ENCODE assay signal across 15 cellular contexts in the genomic region with DNA sequence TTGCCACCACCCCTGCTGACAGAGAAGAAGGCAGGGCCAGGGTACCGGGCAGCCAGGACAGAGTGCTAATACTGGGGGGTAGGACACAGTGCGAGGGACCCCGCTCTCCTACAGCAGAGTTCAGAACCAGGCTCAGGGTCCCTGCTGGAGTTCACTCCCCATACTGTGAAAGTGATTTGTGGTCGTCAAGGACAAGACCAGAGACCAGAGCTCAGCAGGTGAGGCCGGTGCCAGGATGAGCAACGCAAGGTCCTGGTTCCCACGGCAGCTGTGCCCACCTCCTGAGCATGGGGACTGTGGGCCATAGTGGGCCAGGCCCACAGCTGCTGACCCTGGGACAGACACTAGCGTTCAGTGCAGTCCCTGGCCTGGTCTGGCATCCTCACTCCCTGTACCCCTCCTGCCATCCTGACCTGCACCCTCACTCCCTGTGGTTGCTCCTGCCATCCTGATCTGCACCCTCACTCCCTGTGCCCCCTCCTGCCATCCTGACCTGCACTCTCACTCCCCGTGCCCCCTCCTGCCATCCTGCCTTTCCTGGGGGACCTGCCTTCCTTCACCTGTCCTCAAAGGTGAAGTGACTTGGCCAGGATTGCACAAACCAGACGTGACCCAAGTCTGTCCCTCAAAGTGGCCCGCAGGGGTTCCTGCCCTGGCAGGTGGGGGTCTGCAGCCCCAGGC.
"Had no signal": no experiment of that assay in that cellular context is flagged by ENCODE, and none has a peak within 500 bp of the region (broad histone marks: within the 10 kb centered on the region; RNA-seq: fewer than 3 reads in every experiment).

No MANE protein-coding gene starts in this region.

- H3K27ac Mint-ChIP-seq: nephron had no signal

- H3K4me1 ChIP-seq: body of pancreas, vagina had no signal

- H3K9me3 Mint-ChIP-seq: nephron had no signal

- H3K4me1 Mint-ChIP-seq: nephron had no signal

- H3K4me3 ChIP-seq: body of pancreas, ovary, tibial artery, vagina had no signal

- H3K27me3 ChIP-seq: ovary, vagina had no signal

- H3K9me3 ChIP-seq: body of pancreas, ovary, tibial artery, vagina had no signal

- H3K36me3 ChIP-seq: ovary, tibial artery, vagina, WERI-Rb-1 had no signal

- ATAC-seq: body of pancreas, left colon had no signal

- H3K4me3 Mint-ChIP-seq: nephron had no signal

- H3K27ac ChIP-seq: body of pancreas, ovary, tibial artery, vagina, WERI-Rb-1 had no signal

- DNase-seq: activated CD4-positive, alpha-beta T cell treated with anti-CD3 and anti-CD28 coated beads for 4 hours; activated CD8-positive, alpha-beta memory T cell treated with anti-CD3 and anti-CD28 coated beads for 24 hours; activated naive CD4-positive, alpha-beta T cell treated with anti-CD3 and anti-CD28 coated beads, Interleukin-2, amount 50 U/mL, for 16 hours; amniotic stem cell; body of pancreas; dermis blood vessel endothelial cell; left colon; mammary epithelial cell; ovary; stimulated activated CD4-positive, alpha-beta T cell treated with anti-CD3 and anti-CD28 coated beads, Interleukin-15, amount 100 ng/mL, for 24 hours; stimulated activated CD4-positive, alpha-beta T cell treated with anti-CD3 and anti-CD28 coated beads, Interleukin-4, amount 100 ng/mL, for 24 hours; tibial artery; WERI-Rb-1 had no signal
